Comparison of ENCODE assay signal across 14 cellular contexts in genomic region chr4:151358266-151358665, GRCh38. TPM values are rescaled to one million over a fixed set of nuclear protein-coding genes. Genes with fewer than 3 reads are reported as not detected.
"Had no signal": no experiment of that assay in that cellular context is flagged by ENCODE, and none has a peak within 500 bp of the region (broad histone marks: within the 10 kb centered on the region; RNA-seq: fewer than 3 reads in every experiment).

No MANE protein-coding gene starts in this region.

- ATAC-seq: activated T-helper 17 cell treated with anti-CD3 and anti-CD28 coated beads, Interleukin-2, amount 50 U/mL, for 72 hours; gastroesophageal sphincter; left colon; natural killer cell had no signal

- H3K4me1 Mint-ChIP-seq: activated T-helper 17 cell treated with anti-CD3 and anti-CD28 coated beads, Interleukin-2, amount 50 U/mL, for 72 hours; natural killer cell had no signal

- H3K27ac Mint-ChIP-seq: activated naive CD4-positive, alpha-beta T cell treated with anti-CD3 and anti-CD28 coated beads for 36 hours; activated T-helper 17 cell treated with anti-CD3 and anti-CD28 coated beads, Interleukin-2, amount 50 U/mL, for 72 hours; natural killer cell; stimulated activated naive CD8-positive, alpha-beta T cell treated with anti-CD3 and anti-CD28 coated beads, Interleukin-15, Interleukin-2, amounts not matched to agents 100 ng/mL and 50 ng/mL, for 24 hours had no signal

- DNase-seq: activated CD4-positive, alpha-beta T cell treated with anti-CD3 and anti-CD28 coated beads for 48 hours; activated CD8-positive, alpha-beta memory T cell treated with anti-CD3 and anti-CD28 coated beads for 24 hours; activated naive CD4-positive, alpha-beta T cell treated with anti-CD3 and anti-CD28 coated beads for 36 hours; cerebellar nuclear complex; left colon; natural killer cell; stimulated activated CD4-positive, alpha-beta T cell treated with anti-CD3 and anti-CD28 coated beads, Interleukin-4, amount 100 ng/mL, for 1 hour; stimulated activated CD8-positive, alpha-beta memory T cell treated with anti-CD3 and anti-CD28 coated beads, Interleukin-4, amount 100 ng/mL, for 48 hours; T-helper 1 cell had no signal

- H3K9me3 Mint-ChIP-seq: activated naive CD4-positive, alpha-beta T cell treated with anti-CD3 and anti-CD28 coated beads for 36 hours; activated T-helper 17 cell treated with anti-CD3 and anti-CD28 coated beads, Interleukin-2, amount 50 U/mL, for 72 hours; brain; natural killer cell; stimulated activated naive CD8-positive, alpha-beta T cell treated with anti-CD3 and anti-CD28 coated beads, Interleukin-15, Interleukin-2, amounts not matched to agents 100 ng/mL and 50 ng/mL, for 24 hours had no signal

- H3K4me3 Mint-ChIP-seq: activated naive CD4-positive, alpha-beta T cell treated with anti-CD3 and anti-CD28 coated beads for 36 hours; activated T-helper 17 cell treated with anti-CD3 and anti-CD28 coated beads, Interleukin-2, amount 50 U/mL, for 72 hours; brain; natural killer cell; stimulated activated naive CD8-positive, alpha-beta T cell treated with anti-CD3 and anti-CD28 coated beads, Interleukin-15, Interleukin-2, amounts not matched to agents 100 ng/mL and 50 ng/mL, for 24 hours had no signal

- H3K36me3 Mint-ChIP-seq: brain, natural killer cell had no signal

- H3K9me3 ChIP-seq: gastroesophageal sphincter, thoracic aorta had no signal

RNA-seq across cellular contexts. Expression of gene SH3D19, which starts 32.9 kb away (rescaled TPM):
- total RNA-seq: activated naive CD4-positive, alpha-beta T cell treated with anti-CD3 and anti-CD28 coated beads for 36 hours had no signal
